In the genomic region with DNA sequence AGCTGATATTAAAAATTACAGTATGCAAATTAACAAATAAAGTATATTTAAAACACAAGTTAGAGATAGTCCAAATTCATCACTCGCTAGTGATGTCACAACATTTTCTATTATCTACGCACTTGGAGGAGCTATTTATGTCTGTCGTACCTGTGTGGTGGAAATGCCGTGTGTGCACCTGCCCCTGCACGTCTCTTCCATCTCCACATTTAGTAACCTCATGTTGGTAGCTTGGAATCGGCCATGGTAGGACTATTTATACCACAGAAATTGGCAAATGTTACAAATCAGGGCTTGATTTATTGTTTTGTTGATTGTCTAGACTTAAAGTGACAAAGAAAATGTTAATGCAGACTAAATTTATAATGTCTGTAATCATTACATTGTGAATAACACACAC, we compare ENCODE assay signal across 28 cellular contexts.
"Had no signal": no experiment of that assay in that cellular context is flagged by ENCODE, and none has a peak within 500 bp of the region (broad histone marks: within the 10 kb centered on the region; RNA-seq: fewer than 3 reads in every experiment).

No MANE protein-coding gene starts in this region.

- H3K27ac ChIP-seq: adrenal gland, Peyer's patch, SJSA1 had no signal

- H3K27me3 ChIP-seq: adrenal gland, Peyer's patch had no signal

- H3K9ac ChIP-seq: SK-N-SH had no signal

- H3K9me3 ChIP-seq: adrenal gland, Peyer's patch, SJSA1, SK-N-SH had no signal

- H3K4me3 ChIP-seq: adrenal gland, Peyer's patch, SJSA1 had no signal

- H3K4me2 ChIP-seq: SK-N-SH had no signal

- H3K36me3 ChIP-seq: adrenal gland, Peyer's patch, SJSA1 had no signal

- ATAC-seq: activated CD8-positive, alpha-beta T cell treated with anti-CD3 and anti-CD28 coated beads for 36 hours; activated naive CD4-positive, alpha-beta T cell treated with anti-CD3 and anti-CD28 coated beads, Interleukin-2, amount 50 U/mL, for 72 hours; PC-3 had no signal

- DNase-seq: activated CD4-positive, alpha-beta T cell treated with anti-CD3 and anti-CD28 coated beads, Interleukin-2, amount 10 ng/mL, durations not matched to agents 24 days and 14 days; activated CD4-positive, alpha-beta T cell treated with anti-CD3 and anti-CD28 coated beads, Interleukin-2, amount 50 U/mL, for 4 hours; activated CD8-positive, alpha-beta T cell treated with anti-CD3 and anti-CD28 coated beads for 36 hours; activated gamma-delta T cell treated with Interleukin-2 at 50 U/mL for 16 hours; activated naive CD4-positive, alpha-beta T cell treated with anti-CD3 and anti-CD28 coated beads for 36 hours; activated T-cell treated with anti-CD3 and anti-CD28 coated beads, Interleukin-2, amount 50 U/mL, for 1 hour; adrenal gland; caudate nucleus; cerebellar nuclear complex; Karpas-422; KBM-7; NCI-H1105; NCI-H1436 treated with DMSO at 0.1 percent for 48 hours; NCI-H1694 treated with DMSO at 0.1 percent for 48 hours; NCI-H2029; NCI-H226; NCI-H446 treated with DMSO at 0.1 percent for 48 hours; NCI-H524; NCI-H69; NCI-H82; NK-92 treated with Interleukin-12 subunit alpha and Interleukin-12 subunit beta, amount 100 ng/mL, for 24 hours; PC-3; Peyer's patch; RPMI8226; SHP77 treated with DMSO at 0.1 percent for 48 hours; SK-N-SH had no signal

- H3K4me1 ChIP-seq: adrenal gland, Peyer's patch, SJSA1 had no signal
